In genomic region chr20:32652739-32653526, GRCh38 we compare ENCODE assay signal across 1 cellular context.
TF ChIP-seq lines count a peak whose summit lies in the region.

No MANE protein-coding gene starts in this region.

TF ChIP-seq in WTC11, 78 proteins besides CTCF, POLR2A, EP300 and RAD21 (continued from another document):
- no peak for TF ChIP-seq ERG (CRISPR knock-in tag; IDR thresholded peaks at IDR 0.05)
- TF ChIP-seq GABPB1 (CRISPR knock-in tag; IDR thresholded peaks at IDR 0.05), result peak; percentile 77; the same call in 1 of the 2 replicates
- no peak for TF ChIP-seq FOXP4 (CRISPR knock-in tag; IDR thresholded peaks at IDR 0.05)
- no peak for TF ChIP-seq PREB (CRISPR knock-in tag; IDR thresholded peaks at IDR 0.05; ENCODE audit: borderline replicate concordance)
- TF ChIP-seq ATF2 (CRISPR knock-in tag; IDR thresholded peaks at IDR 0.05; ENCODE audit: borderline replicate concordance, low read depth), result no peak
- TF ChIP-seq ZMAT4 (CRISPR knock-in tag; IDR thresholded peaks at IDR 0.05), result no peak
- TF ChIP-seq IRF2 (CRISPR knock-in tag; IDR thresholded peaks at IDR 0.05; ENCODE audit: borderline replicate concordance, low read depth), result no peak
- peak; percentile 39; the same call in 1 of the 2 replicates for TF ChIP-seq SP1 (CRISPR knock-in tag; conservative IDR thresholded peaks at IDR 0.05)
